1 cellular context compared by ENCODE assay signal in genomic region chr1:84077476-84078107, GRCh38.
A peak's percentile ranks its signal among the peaks of the same experiment; 100 is the strongest.
TF ChIP-seq lines count a peak whose summit lies in the region.

No MANE protein-coding gene starts in this region.

TF ChIP-seq in HepG2, 621 proteins besides CTCF, POLR2A, EP300 and RAD21 (continued from another document and continues in another):
- TF ChIP-seq UBTF (CRISPR knock-in tag; IDR thresholded peaks at IDR 0.05): peak; percentile 15; the same call in 1 of the 2 replicates
- TF ChIP-seq ETS1 (CRISPR knock-in tag; IDR thresholded peaks at IDR 0.05): 0 out of 2 replicates have a peak, but pooled peaks have one; percentile 47
- TF ChIP-seq ZNF274 (CRISPR knock-in tag; IDR thresholded peaks at IDR 0.05): peak; percentile 57; the same call in 1 of the 2 replicates
- peak; percentile 72 for TF ChIP-seq KMT2B (CRISPR knock-in tag; IDR thresholded peaks at IDR 0.05)
- TF ChIP-seq FOXP1 (IDR thresholded peaks at IDR 0.05): no peak
- TF ChIP-seq FOXP1 (CRISPR knock-in tag; IDR thresholded peaks at IDR 0.05): no peak
- TF ChIP-seq THAP7 (CRISPR knock-in tag; IDR thresholded peaks at IDR 0.05): no peak
- TF ChIP-seq BRD4 (CRISPR knock-in tag; IDR thresholded peaks at IDR 0.05): 0 out of 2 replicates have a peak, but pooled peaks have one; percentile 40
- peak; percentile 82 for TF ChIP-seq ZNF777 (CRISPR knock-in tag; IDR thresholded peaks at IDR 0.05)
- peak; percentile 35; the same call in 1 of the 2 replicates for TF ChIP-seq MYPOP (CRISPR knock-in tag; IDR thresholded peaks at IDR 0.05)
- TF ChIP-seq PATZ1 (CRISPR knock-in tag; IDR thresholded peaks at IDR 0.05): peak; percentile 97
- TF ChIP-seq ZNF343 (CRISPR knock-in tag; IDR thresholded peaks at IDR 0.05): no peak
- TF ChIP-seq ZSCAN29 (CRISPR knock-in tag; conservative IDR thresholded peaks at IDR 0.05): no peak
- TF ChIP-seq IKZF5 (CRISPR knock-in tag; IDR thresholded peaks at IDR 0.05): 0 out of 2 replicates have a peak, but pooled peaks have one; percentile 20
- TF ChIP-seq ZFX (CRISPR knock-in tag; IDR thresholded peaks at IDR 0.05; ENCODE audit: low read depth): peak; percentile 72
- no peak for TF ChIP-seq CEBPG (CRISPR knock-in tag; IDR thresholded peaks at IDR 0.05)
- TF ChIP-seq RAD51 (IDR thresholded peaks at IDR 0.05; ENCODE audit: borderline replicate concordance): no peak
- TF ChIP-seq FOSL2 (CRISPR knock-in tag; IDR thresholded peaks at IDR 0.05): no peak
- no peak for TF ChIP-seq SP5 (CRISPR knock-in tag; IDR thresholded peaks at IDR 0.05; ENCODE audit: borderline replicate concordance, low read depth)
- TF ChIP-seq ZNF687 (CRISPR knock-in tag; IDR thresholded peaks at IDR 0.05): peak; percentile 82
- TF ChIP-seq MYC (CRISPR knock-in tag; IDR thresholded peaks at IDR 0.05; ENCODE audit: borderline replicate concordance): peak; percentile 89
- no peak for TF ChIP-seq ZSCAN31 (CRISPR knock-in tag; IDR thresholded peaks at IDR 0.05; ENCODE audit: low read depth)
- TF ChIP-seq ZMAT3 (CRISPR knock-in tag; conservative IDR thresholded peaks at IDR 0.05): no peak
- TF ChIP-seq MAX (IDR thresholded peaks at IDR 0.05): peak; percentile 78
- TF ChIP-seq ZNF275 (CRISPR knock-in tag; IDR thresholded peaks at IDR 0.05; ENCODE audit: borderline replicate concordance): 0 out of 2 replicates have a peak, but pooled peaks have one; percentile 31
- no peak for TF ChIP-seq ZBTB40 (IDR thresholded peaks at IDR 0.05)
- 0 out of 2 replicates have a peak, but pooled peaks have one; percentile 60 for TF ChIP-seq ZBTB40 (CRISPR knock-in tag; IDR thresholded peaks at IDR 0.05)
- TF ChIP-seq NR1H2 (CRISPR knock-in tag; IDR thresholded peaks at IDR 0.05; ENCODE audit: borderline replicate concordance, low read depth): no peak
- peak; percentile 58; the same call in 1 of the 2 replicates for TF ChIP-seq SALL2 (CRISPR knock-in tag; IDR thresholded peaks at IDR 0.05)
- TF ChIP-seq ZNF253 (CRISPR knock-in tag; IDR thresholded peaks at IDR 0.05; ENCODE audit: borderline replicate concordance): no peak; the same call in 1 of the 2 replicates
- no peak for TF ChIP-seq MZF1 (CRISPR knock-in tag; IDR thresholded peaks at IDR 0.05; ENCODE audit: borderline replicate concordance)
- TF ChIP-seq MXD4 (CRISPR knock-in tag; IDR thresholded peaks at IDR 0.05): peak; percentile 65
- no peak for TF ChIP-seq ARID2 (CRISPR knock-in tag; IDR thresholded peaks at IDR 0.05; ENCODE audit: borderline replicate concordance)
